Comparison of ENCODE assay signal across 9 cellular contexts in genomic region chr11:47924184-47924671, GRCh38. TPM values are rescaled to one million over a fixed set of nuclear protein-coding genes. Genes with fewer than 3 reads are reported as not detected.
DNase-seq lines count a peak whose midpoint lies in the region; ATAC-seq and TF ChIP-seq lines count a peak whose summit lies in the region.
"Had no signal": no experiment of that assay in that cellular context is flagged by ENCODE, and none has a peak within 500 bp of the region (broad histone marks: within the 10 kb centered on the region; RNA-seq: fewer than 3 reads in every experiment).

No MANE protein-coding gene starts in this region.

- H3K4me3 ChIP-seq in HCT116 (replicated peaks in 1 of 2; ENCODE audit: low read depth in 1 of 2, low read length in 2 of 2): no peak overlapping the region

- H3K4me1 Mint-ChIP-seq in MCF 10A (ENCODE audit: insufficient read depth, unreplicated experiment) (peaks cover 8% of the 10 kb centered on the region), nephron progenitor cell (peaks cover 41% of the 10 kb centered on the region)
- peaks cover 42% of the 10 kb centered on the region for H3K4me1 Mint-ChIP-seq in activated naive CD4-positive, alpha-beta T cell treated with anti-CD3 and anti-CD28 coated beads for 36 hours (ENCODE audit: low read depth)

- TF ChIP-seq POLR2A in HCT116 (IDR thresholded peaks at IDR 0.05; ENCODE audit: borderline replicate concordance, extremely low read depth, insufficient read depth, insufficient read length): no peak

- peak overlapping the region; percentile 64 for H3K27ac ChIP-seq in HCT116 (ENCODE audit: low read depth, low read length)

- no peaks in the 10 kb centered on the region for H3K36me3 ChIP-seq in HCT116 (ENCODE audit: control insufficient read depth in 1 of 2, insufficient read depth in 2 of 2, low read length in 2 of 2)

- BruUV-seq in HCT116 (replicated peaks; lab: Mats Ljungman, UMichigan) (no TSS peak), MCF 10A (replicated peaks; lab: Mats Ljungman, UMichigan) (no TSS peak)

- CTCF ChIA-PET in HCT116 (lab: Charles Lee) (interaction anchor here (1.4 to 1.6 kb wide), 2 partner anchors 11 to 185 kb away, joined by 4 to 10 read pairs; no protein-coding TSS in a partner anchor), MCF 10A (lab: Yijun Ruan, JAX) (interaction anchor here (0.6 to 3.6 kb wide), 4 partner anchors 10 to 184 kb away, joined by 3 to 25 read pairs (median 4); no protein-coding TSS in a partner anchor)
- CTCF ChIA-PET in activated naive CD4-positive, alpha-beta T cell treated with anti-CD3 and anti-CD28 coated beads for 36 hours (lab: Charles Lee): interaction anchor here (0.7 kb wide), 1 partner anchor 10 kb away, joined by 3 read pairs; no protein-coding TSS in a partner anchor

- H3K4me3 Mint-ChIP-seq in MCF 10A (ENCODE audit: unreplicated experiment): no peak overlapping the region
- no peak overlapping the region for H3K4me3 Mint-ChIP-seq in nephron progenitor cell
- no peak overlapping the region for H3K4me3 Mint-ChIP-seq in activated naive CD4-positive, alpha-beta T cell treated with anti-CD3 and anti-CD28 coated beads for 36 hours

- H3K4me2 ChIP-seq in HCT116 (ENCODE audit: low read length): peak overlapping the region; percentile 68

- ATAC-seq in HCT116: peak; percentile 82
- no peak for ATAC-seq in GM21723 (IDR thresholded peaks at IDR 0.05; ENCODE audit: unreplicated experiment)
- no peak for ATAC-seq in GM18873 (IDR thresholded peaks at IDR 0.05; ENCODE audit: low FRiP score, unreplicated experiment)

- H2AFZ ChIP-seq in HCT116 (ENCODE audit: low read depth, low read length, poor library complexity, severe bottlenecking): peak overlapping the region; percentile 92

- DNase-seq in CD1c-positive myeloid dendritic cell (ENCODE audit: extremely low spot score): peak; percentile 39
- peak; percentile 41 for DNase-seq in HCT116 (ENCODE audit: low read depth, low spot score)
- DNase-seq in MCF 10A (ENCODE audit: unreplicated experiment): peak; percentile 42
- DNase-seq in nephron progenitor cell: no peak
- no peak for DNase-seq in SKM-1 treated with dmso at 0.1 percent for 144 hours (lab: John Stamatoyannopoulos, UW; ENCODE audit: unreplicated experiment)
- DNase-seq in activated naive CD4-positive, alpha-beta T cell treated with anti-CD3 and anti-CD28 coated beads for 36 hours: no peak
- DNase-seq: SHP77 treated with DMSO at 0.1 percent for 48 hours had no signal

- no peaks in the 10 kb centered on the region for H3K27me3 ChIP-seq in HCT116 (ENCODE audit: insufficient read depth, low read length)

- H3K27ac Mint-ChIP-seq in MCF 10A (ENCODE audit: low read depth, unreplicated experiment): peak overlapping the region; percentile 42
- H3K27ac Mint-ChIP-seq in nephron progenitor cell: peak overlapping the region; percentile 84
- no peak overlapping the region for H3K27ac Mint-ChIP-seq in activated naive CD4-positive, alpha-beta T cell treated with anti-CD3 and anti-CD28 coated beads for 36 hours

- intact Hi-C loops in HCT116 (cut with micrococcal nuclease) (no loop called here), MCF 10A (cut with micrococcal nuclease) (no loop called here)
- intact Hi-C loops in activated naive CD4-positive, alpha-beta T cell treated with anti-CD3 and anti-CD28 coated beads for 36 hours (cut with micrococcal nuclease): no loop called here

- no peaks in the 10 kb centered on the region for H3K9me2 ChIP-seq in HCT116 (ENCODE audit: insufficient read depth)

- H3K9me3 Mint-ChIP-seq in MCF 10A (ENCODE audit: unreplicated experiment): no peaks in the 10 kb centered on the region
- no peaks in the 10 kb centered on the region for H3K9me3 Mint-ChIP-seq in nephron progenitor cell
- H3K9me3 Mint-ChIP-seq in activated naive CD4-positive, alpha-beta T cell treated with anti-CD3 and anti-CD28 coated beads for 36 hours: no peaks in the 10 kb centered on the region

- H3K36me3 Mint-ChIP-seq in MCF 10A (ENCODE audit: insufficient read depth, unreplicated experiment) (peaks cover 13% of the 10 kb centered on the region), nephron progenitor cell (ENCODE audit: low read depth) (no peaks in the 10 kb centered on the region)
- H3K36me3 Mint-ChIP-seq in activated naive CD4-positive, alpha-beta T cell treated with anti-CD3 and anti-CD28 coated beads for 36 hours (ENCODE audit: low read depth): no peaks in the 10 kb centered on the region

- H3K4me1 ChIP-seq in HCT116 (ENCODE audit: control insufficient read depth in 1 of 2, insufficient read depth in 2 of 2, low read length in 2 of 2): peaks cover 21 to 29% of the 10 kb centered on the region in 2 experiments

- no peak for TF ChIP-seq RAD21 in HCT116 (IDR thresholded peaks at IDR 0.05; ENCODE audit: low read depth)

- no peaks in the 10 kb centered on the region for H3K79me2 ChIP-seq in HCT116 (ENCODE audit: insufficient read depth, low read length)

- H4K20me1 ChIP-seq in HCT116 (ENCODE audit: insufficient read depth): no peaks in the 10 kb centered on the region

- no peaks in the 10 kb centered on the region for H3K27me3 Mint-ChIP-seq in MCF 10A (ENCODE audit: insufficient read depth, unreplicated experiment)
- H3K27me3 Mint-ChIP-seq in nephron progenitor cell (ENCODE audit: low read depth, poor library complexity): peaks cover 7% of the 10 kb centered on the region
- no peaks in the 10 kb centered on the region for H3K27me3 Mint-ChIP-seq in activated naive CD4-positive, alpha-beta T cell treated with anti-CD3 and anti-CD28 coated beads for 36 hours (ENCODE audit: low read depth)

- H3K9me3 ChIP-seq in HCT116 (ENCODE audit: control insufficient read depth in 1 of 2, insufficient read depth in 1 of 2, low read depth in 1 of 2, low read length in 2 of 2): no peaks in the 10 kb centered on the region

- RAD21 ChIA-PET in HCT116 (lab: Charles Lee; ENCODE audit: low non-redundant PET in 1 of 2, low total read pairs in 2 of 2, uncharacterized antibody in 2 of 2, unreplicated experiment in 2 of 2): interaction anchor here (0.7 to 0.9 kb wide), 2 partner anchors 21 to 185 kb away, joined by 3 to 4 read pairs; no protein-coding TSS in a partner anchor

- POLR2A ChIA-PET in HCT116 (lab: Charles Lee) (interaction anchor here (0.8 kb wide), 1 partner anchor 13 kb away, joined by 5 read pairs; no protein-coding TSS in a partner anchor), MCF 10A (lab: Yijun Ruan, JAX) (no interaction called here)

- no peak for TF ChIP-seq CTCF in HCT116 (IDR thresholded peaks at IDR 0.05 in 2 of 3, conservative IDR thresholded peaks at IDR 0.05 in 1 of 3; ENCODE audit: borderline replicate concordance in 1 of 3, insufficient read depth in 1 of 3, low read depth in 2 of 3, low read length in 2 of 3)
- no peak for TF ChIP-seq CTCF in MCF 10A (IDR thresholded peaks at IDR 0.05; ENCODE audit: unreplicated experiment)
- no peak for TF ChIP-seq CTCF in nephron progenitor cell (IDR thresholded peaks at IDR 0.05)

- H3K9ac ChIP-seq in HCT116 (ENCODE audit: low read length): peak overlapping the region; percentile 33

TF ChIP-seq in HCT116, 20 proteins besides CTCF, POLR2A, EP300 and RAD21:
- TF ChIP-seq SP1 (IDR thresholded peaks at IDR 0.05; ENCODE audit: low read depth): peak; percentile 24; the same call in 1 of the 2 replicates
- no peak for TF ChIP-seq EGR1 (IDR thresholded peaks at IDR 0.05; ENCODE audit: low read depth)
- TF ChIP-seq FOSL1 (IDR thresholded peaks at IDR 0.05; ENCODE audit: low read depth): peak; percentile 31; the same call in 1 of the 2 replicates
- 0 out of 2 replicates have a peak, but pooled peaks have one; percentile 35 for TF ChIP-seq CBX3 (IDR thresholded peaks at IDR 0.05; ENCODE audit: low read depth)
- no peak for TF ChIP-seq CEBPB (IDR thresholded peaks at IDR 0.05; ENCODE audit: low read depth)

RNA-seq across cellular contexts. Expression of gene PTPRJ, which starts 56.1 kb away (rescaled TPM):
- total RNA-seq in HCT116 (2021; ENCODE audit: unreplicated experiment) (19.1 TPM), MCF 10A (2022) (0.30 and 0.61 TPM in 2 replicates)
- polyA plus RNA-seq in HCT116 (2012): 8.9 and 9.6 TPM in 2 replicates
- total RNA-seq in activated naive CD4-positive, alpha-beta T cell treated with anti-CD3 and anti-CD28 coated beads for 36 hours: 10 to 100 TPM in 1 of 2 experiments, 1 to 10 TPM in 1; 8.2 to 10.7 TPM

Comparison
In these comparisons a context has a peak if more than half of its experiments do, and no peak if none do; other contexts are left out.
1. DNase-seq: peak in CD1c-positive myeloid dendritic cell (single experiment), HCT116 (single experiment) and MCF 10A (single experiment); none in nephron progenitor cell (single experiment), SKM-1 treated with dmso at 0.1 percent for 144 hours (single experiment) and activated naive CD4-positive, alpha-beta T cell treated with anti-CD3 and anti-CD28 coated beads for 36 hours (single experiment).